Comparison of ENCODE assay signal across 17 cellular contexts in the genomic region with DNA sequence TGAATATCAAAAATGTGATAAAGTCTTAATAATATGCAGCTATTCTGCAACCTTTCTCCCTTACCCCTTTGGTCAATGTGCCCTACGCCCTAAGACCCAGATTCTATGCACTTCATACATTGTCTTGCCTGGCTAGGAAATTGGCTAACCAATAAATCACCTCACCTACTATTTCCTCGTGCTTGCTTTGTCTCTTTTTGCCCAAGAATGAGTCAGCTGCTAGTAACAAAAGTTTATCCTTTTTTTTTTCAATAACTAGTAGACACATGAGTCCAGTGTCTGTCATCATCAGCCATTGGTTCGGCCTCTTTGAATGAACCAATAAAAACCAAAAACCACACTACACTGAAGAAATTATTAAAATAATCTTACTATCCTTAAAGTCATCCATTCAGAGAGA.
"Had no signal": no experiment of that assay in that cellular context is flagged by ENCODE, and none has a peak within 500 bp of the region (broad histone marks: within the 10 kb centered on the region; RNA-seq: fewer than 3 reads in every experiment).

No MANE protein-coding gene starts in this region.

- ATAC-seq: heart left ventricle; mucosa of descending colon; naive thymus-derived CD8-positive, alpha-beta T cell had no signal

- DNase-seq: colonic mucosa; dermis blood vessel endothelial cell; heart left ventricle; hippocampal formation; mucosa of descending colon; naive thymus-derived CD8-positive, alpha-beta T cell; posterior cingulate gyrus; sigmoid colon; small intestine; stimulated activated CD4-positive, alpha-beta T cell treated with anti-CD3 and anti-CD28 coated beads, Interleukin-12 subunit alpha, Interleukin-12 subunit beta, amount 100 ng/mL, for 4 hours; stimulated activated naive CD4-positive, alpha-beta T cell; stomach; substantia nigra; trophoblast cell had no signal

- H3K4me3 ChIP-seq: colonic mucosa, esophagus muscularis mucosa, heart left ventricle, mucosa of descending colon, right atrium auricular region, sigmoid colon, stomach, thoracic aorta had no signal

- H3K27me3 ChIP-seq: colonic mucosa, esophagus muscularis mucosa, heart left ventricle, right atrium auricular region, sigmoid colon, stomach had no signal

- H3K4me1 ChIP-seq: colonic mucosa, esophagus muscularis mucosa, heart left ventricle, right atrium auricular region, sigmoid colon, stomach had no signal

- H3K27ac ChIP-seq: colonic mucosa, esophagus muscularis mucosa, heart left ventricle, right atrium auricular region, sigmoid colon, stomach, thoracic aorta had no signal

- H3K9me3 ChIP-seq: colonic mucosa, esophagus muscularis mucosa, heart left ventricle, mucosa of descending colon, right atrium auricular region, sigmoid colon, stomach, thoracic aorta had no signal

- H3K36me3 ChIP-seq: colonic mucosa, esophagus muscularis mucosa, heart left ventricle, right atrium auricular region, sigmoid colon, stomach, thoracic aorta had no signal
